ENCODE assay signal across 9 cellular contexts in the genomic region with DNA sequence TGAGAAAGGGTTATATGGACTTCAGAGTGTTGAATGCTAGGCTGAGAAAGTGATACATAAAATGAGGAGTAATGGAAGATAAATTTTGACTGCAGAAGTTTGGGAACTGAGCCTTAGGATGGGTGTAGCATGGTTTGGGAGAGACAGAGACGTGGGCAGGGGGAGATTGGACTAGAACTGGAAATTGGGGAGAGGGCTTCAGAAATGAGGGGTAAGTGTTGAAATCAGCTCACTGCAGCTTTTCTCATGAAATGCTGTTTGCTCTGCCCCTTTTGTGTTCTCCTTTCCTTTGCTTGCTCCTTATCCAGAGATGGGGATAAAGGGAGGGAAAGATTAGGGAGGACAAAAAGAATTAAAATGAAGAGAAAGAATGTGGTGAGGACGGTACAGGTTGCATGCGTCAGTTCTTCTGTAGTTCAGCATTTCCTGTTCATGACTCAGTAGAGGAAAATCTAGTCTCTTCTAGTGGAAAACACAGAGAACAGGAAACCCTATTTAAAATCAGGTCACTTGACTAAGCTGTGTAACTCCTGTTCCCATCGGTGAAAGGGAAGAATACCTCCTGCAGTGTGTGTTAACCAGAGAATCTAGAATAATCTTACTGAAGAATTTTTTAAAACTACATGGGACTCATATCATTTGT.
DNase-seq lines count a peak whose midpoint lies in the region; FAIRE-seq and TF ChIP-seq lines count a peak whose summit lies in the region.
"Had no signal": no experiment of that assay in that cellular context is flagged by ENCODE, and none has a peak within 500 bp of the region (broad histone marks: within the 10 kb centered on the region; RNA-seq: fewer than 3 reads in every experiment).

No MANE protein-coding gene starts in this region.

- in situ Hi-C loops in GM13976 (cut with MboI; ENCODE audit: low sequenced_read_pairs, unreplicated experiment): no loop called here

- H3K27me3 ChIP-seq in testis: no peaks in the 10 kb centered on the region

- DNase-seq in EH (ENCODE audit: low read depth) (peak; percentile 95), H54 (ENCODE audit: insufficient read length, low spot score) (peak; percentile 36), SK-N-MC (ENCODE audit: low read depth, low spot score) (peak; percentile 30), hepatic stellate cell (ENCODE audit: low spot score) (peak; percentile 22), testis (no peak), mesenteric fat pad (ENCODE audit: low spot score) (no peak), GM13976 (ENCODE audit: low spot score) (no peak)
- DNase-seq in stimulated activated CD4-positive, alpha-beta T cell treated with anti-CD3 and anti-CD28 coated beads, Interleukin-2, amount 100 ng/mL, for 48 hours: no peak
- DNase-seq: naive B cell had no signal

- TF ChIP-seq POLR2A in H54 (IDR thresholded peaks at IDR 0.05; ENCODE audit: low read depth, low read length) (no peak), testis (IDR thresholded peaks at IDR 0.05) (no peak)

- H3K4me3 ChIP-seq in SK-N-MC (no peak overlapping the region), testis (no peak overlapping the region)

- TF ChIP-seq CTCF in testis (IDR thresholded peaks at IDR 0.05): no peak
- no peak for TF ChIP-seq CTCF in GM13976 (IDR thresholded peaks at IDR 0.05; ENCODE audit: borderline replicate concordance, control extremely low read depth, extremely low read depth, insufficient read depth, missing control alignments)

- H3K27ac ChIP-seq in SK-N-MC: no peak overlapping the region
- H3K27ac ChIP-seq in testis: peak overlapping the region; percentile 0 to 42

- H3K36me3 ChIP-seq in SK-N-MC (ENCODE audit: insufficient read depth, low read length) (peaks cover under 1% of the 10 kb centered on the region; the same call in 1 of the 2 replicates), testis (ENCODE audit: low read depth, missing control alignments) (no peaks in the 10 kb centered on the region)

- 47 to 49% methylated on average over 4 of the region's 4 CpGs for WGBS in testis, 2 donors

- H3K4me1 ChIP-seq in testis: peaks cover 11% of the 10 kb centered on the region

- H3K9me3 ChIP-seq in SK-N-MC (ENCODE audit: low read depth, low read length) (no peaks in the 10 kb centered on the region), testis (no peaks in the 10 kb centered on the region)

- peak; percentile 86 for FAIRE-seq in H54 (lab: Jason Lieb, UNC)

- no peak overlapping the region for H3K9ac ChIP-seq in SK-N-MC (ENCODE audit: insufficient read length)

- intact Hi-C loops in testis (cut with DNase I; ENCODE audit: low total_unique reads): no loop called here

Comparison
In these comparisons a context has a peak if more than half of its experiments do, and no peak if none do; other contexts are left out.
1. DNase-seq: peak in EH (single experiment), H54 (single experiment), SK-N-MC (single experiment) and hepatic stellate cell (single experiment); none in testis (single experiment), stimulated activated CD4-positive, alpha-beta T cell treated with anti-CD3 and anti-CD28 coated beads, Interleukin-2, amount 100 ng/mL, for 48 hours (0 of 2), mesenteric fat pad (single experiment) and GM13976 (single experiment).